In the genomic region with DNA sequence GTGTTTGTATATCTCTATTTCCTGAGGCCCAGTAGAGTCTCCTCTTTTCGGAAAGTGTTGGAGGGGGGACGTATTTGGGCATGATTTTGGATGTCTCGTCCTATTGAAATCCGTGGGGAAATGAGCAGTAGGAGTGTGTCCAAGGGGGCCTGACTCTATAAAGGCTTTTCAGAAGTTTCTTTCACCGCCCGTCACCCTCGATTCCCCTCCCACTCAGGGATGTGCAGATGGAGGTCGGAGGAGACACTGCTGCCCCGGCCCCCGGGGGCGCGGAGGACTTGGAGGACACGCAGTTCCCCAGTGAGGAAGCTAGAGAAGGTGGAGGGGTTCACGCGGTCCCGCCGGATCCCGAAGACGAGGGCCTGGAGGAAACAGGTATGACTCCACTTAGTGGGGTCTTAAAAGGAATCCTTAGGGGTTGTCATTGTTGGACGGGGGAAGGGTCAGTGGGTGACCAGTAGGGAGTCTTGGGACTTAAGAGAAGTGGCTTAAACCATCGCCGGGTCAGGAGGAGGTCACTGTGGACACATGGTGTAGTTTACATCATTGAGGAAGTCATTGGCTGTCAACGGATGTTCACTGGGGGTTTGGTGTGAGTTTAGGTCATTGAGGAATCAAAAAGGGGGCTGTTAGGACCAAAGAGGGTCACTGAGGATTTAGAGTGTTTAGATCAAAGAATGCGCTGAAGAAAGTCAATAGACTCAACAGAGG, we compare ENCODE assay signal across 8 cellular contexts. TPM values are rescaled to one million over a fixed set of nuclear protein-coding genes. Genes with fewer than 3 reads are reported as not detected.
DNase-seq lines count a peak whose midpoint lies in the region; ATAC-seq and TF ChIP-seq lines count a peak whose summit lies in the region.

No MANE protein-coding gene starts in this region.

- WGBS in liver = 5% methylated on average over 24 of the region's 24 CpGs

- H3K4me1 Mint-ChIP-seq in MCF 10A (ENCODE audit: insufficient read depth, unreplicated experiment) = peaks cover 26% of the 10 kb centered on the region
- H3K4me1 Mint-ChIP-seq in stimulated activated naive CD8-positive, alpha-beta T cell treated with anti-CD3 and anti-CD28 coated beads, Interleukin-15, Interleukin-2, amounts not matched to agents 100 ng/mL and 50 ng/mL, for 24 hours (ENCODE audit: low read depth) = peaks cover 39% of the 10 kb centered on the region

- H3K4me1 ChIP-seq in liver (ENCODE audit: control insufficient read depth in 4 of 4, insufficient read depth in 4 of 4, low read length in 3 of 4) = peaks cover 0 to 9% (median 5%) of the 10 kb centered on the region in 4 donors

- peak overlapping the region; percentile 98 for H3K27ac Mint-ChIP-seq in MCF 10A (ENCODE audit: low read depth, unreplicated experiment)
- H3K27ac Mint-ChIP-seq in stimulated activated naive CD8-positive, alpha-beta T cell treated with anti-CD3 and anti-CD28 coated beads, Interleukin-15, Interleukin-2, amounts not matched to agents 100 ng/mL and 50 ng/mL, for 24 hours = peak overlapping the region; percentile 99

- H3K27ac ChIP-seq in liver (ENCODE audit: low read depth in 1 of 2, low read length in 2 of 2) = peak overlapping the region; percentile 96 to 98

- TF ChIP-seq CTCF in MCF 10A (IDR thresholded peaks at IDR 0.05; ENCODE audit: unreplicated experiment) (no peak), liver (IDR thresholded peaks at IDR 0.05; ENCODE audit: low read depth, low read length, missing input control) (no peak)

- intact Hi-C loops in MCF 10A (cut with micrococcal nuclease) = no loop called here

- H3K4me3 Mint-ChIP-seq in MCF 10A (ENCODE audit: unreplicated experiment) = peak overlapping the region; percentile 93
- peak overlapping the region; percentile 96 for H3K4me3 Mint-ChIP-seq in stimulated activated naive CD8-positive, alpha-beta T cell treated with anti-CD3 and anti-CD28 coated beads, Interleukin-15, Interleukin-2, amounts not matched to agents 100 ng/mL and 50 ng/mL, for 24 hours

- H3K9me3 ChIP-seq in liver (ENCODE audit: control insufficient read depth in 4 of 4, low read length in 3 of 4) = no peaks in the 10 kb centered on the region

- peak overlapping the region; percentile 84 to 93 (median 92) for H3K4me3 ChIP-seq in liver (ENCODE audit: low read depth in 1 of 3, low read length in 3 of 3)

- TSS peak; percentile 92 for BruUV-seq in MCF 10A (replicated peaks; lab: Mats Ljungman, UMichigan)

- no peaks in the 10 kb centered on the region for H3K27me3 Mint-ChIP-seq in MCF 10A (ENCODE audit: insufficient read depth, unreplicated experiment)
- H3K27me3 Mint-ChIP-seq in stimulated activated naive CD8-positive, alpha-beta T cell treated with anti-CD3 and anti-CD28 coated beads, Interleukin-15, Interleukin-2, amounts not matched to agents 100 ng/mL and 50 ng/mL, for 24 hours = no peaks in the 10 kb centered on the region

- peaks cover 12 to 30% (median 18%) of the 10 kb centered on the region in 4 donors for H3K36me3 ChIP-seq in liver (ENCODE audit: control insufficient read depth in 4 of 4, insufficient read depth in 3 of 4, low read depth in 1 of 4, low read length in 3 of 4)

- peak overlapping the region; percentile 69 to 78 for H3K9ac ChIP-seq in liver (ENCODE audit: low read depth in 1 of 2, low read length in 2 of 2)

- peaks cover 21% of the 10 kb centered on the region for H3K36me3 Mint-ChIP-seq in MCF 10A (ENCODE audit: insufficient read depth, unreplicated experiment)
- peaks cover 39% of the 10 kb centered on the region for H3K36me3 Mint-ChIP-seq in stimulated activated naive CD8-positive, alpha-beta T cell treated with anti-CD3 and anti-CD28 coated beads, Interleukin-15, Interleukin-2, amounts not matched to agents 100 ng/mL and 50 ng/mL, for 24 hours (ENCODE audit: low read depth)

- H3K27me3 ChIP-seq in liver (ENCODE audit: control insufficient read depth in 4 of 4, insufficient read depth in 4 of 4, low read length in 3 of 4) = no peaks in the 10 kb centered on the region

- POLR2A ChIA-PET in MCF 10A (lab: Yijun Ruan, JAX) = interaction anchor here (0.6 to 1.7 kb wide), 11 partner anchors 9 to 1925 kb away, joined by 3 to 23 read pairs (median 4); no protein-coding TSS in a partner anchor

- CTCF ChIA-PET in MCF 10A (lab: Yijun Ruan, JAX) = interaction anchor here (0.6 kb wide), 2 partner anchors 934 to 1371 kb away, joined by 3 to 4 read pairs; no protein-coding TSS in a partner anchor

- ATAC-seq in GM19395 (IDR thresholded peaks at IDR 0.05; ENCODE audit: unreplicated experiment) (peak; percentile 1), GM19452 (IDR thresholded peaks at IDR 0.05; ENCODE audit: unreplicated experiment) (no peak)

- peak; percentile 27 for DNase-seq in Ammon's horn (ENCODE audit: low spot score)
- DNase-seq in RPMI7951 (ENCODE audit: low read depth) = peak; percentile 19
- no peak for DNase-seq in MCF 10A (ENCODE audit: unreplicated experiment)
- no peak for DNase-seq in hippocampal formation (lab: John Stamatoyannopoulos, UW)

- H3K9me3 Mint-ChIP-seq in MCF 10A (ENCODE audit: unreplicated experiment) = no peaks in the 10 kb centered on the region
- H3K9me3 Mint-ChIP-seq in stimulated activated naive CD8-positive, alpha-beta T cell treated with anti-CD3 and anti-CD28 coated beads, Interleukin-15, Interleukin-2, amounts not matched to agents 100 ng/mL and 50 ng/mL, for 24 hours = no peaks in the 10 kb centered on the region

- no peak for TF ChIP-seq RAD21 in liver (IDR thresholded peaks at IDR 0.05)

TF ChIP-seq in liver, 16 proteins besides CTCF, POLR2A, EP300 and RAD21:
- TF ChIP-seq FOXA1 (IDR thresholded peaks at IDR 0.05) = no peak
- no peak for TF ChIP-seq FOXA2 (IDR thresholded peaks at IDR 0.05)
- TF ChIP-seq GABPA (IDR thresholded peaks at IDR 0.05 in 1 of 2, conservative IDR thresholded peaks at IDR 0.05 in 1 of 2) = peak in 1 of 2 donors; percentile 1
- TF ChIP-seq, protein P1, sequence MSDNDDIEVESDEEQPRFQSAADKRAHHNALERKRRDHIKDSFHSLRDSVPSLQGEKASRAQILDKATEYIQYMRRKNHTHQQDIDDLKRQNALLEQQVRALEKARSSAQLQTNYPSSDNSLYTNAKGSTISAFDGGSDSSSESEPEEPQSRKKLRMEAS (IDR thresholded peaks at IDR 0.05) = no peak
- no peak for TF ChIP-seq YY1 (IDR thresholded peaks at IDR 0.05)
- TF ChIP-seq, protein P2, sequence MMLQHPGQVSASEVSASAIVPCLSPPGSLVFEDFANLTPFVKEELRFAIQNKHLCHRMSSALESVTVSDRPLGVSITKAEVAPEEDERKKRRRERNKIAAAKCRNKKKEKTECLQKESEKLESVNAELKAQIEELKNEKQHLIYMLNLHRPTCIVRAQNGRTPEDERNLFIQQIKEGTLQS (IDR thresholded peaks at IDR 0.05) = no peak
- no peak for TF ChIP-seq TAF1 (conservative IDR thresholded peaks at IDR 0.05)
- no peak for TF ChIP-seq RXRA (IDR thresholded peaks at IDR 0.05)

RNA-seq across cellular contexts. Expression of a gene that starts 0.4 kb away (rescaled TPM):
- 7.4 and 12.0 TPM in 2 replicates for total RNA-seq in RPMI7951 (2014; rRNA removed; shearing (Covaris generic))
- total RNA-seq in MCF 10A (2022) (70.5 and 71.1 TPM in 2 replicates), liver (10 to 100 TPM in 1 of 2 donors, 1 to 10 TPM in 1; 7.1 to 14.1 TPM)
- polyA plus RNA-seq in liver = 10 to 100 TPM; 10.7 to 23.5 TPM

RNA-seq across cellular contexts. Expression of a gene that starts 7.8 kb away (rescaled TPM):
- not detected in 2 replicates for total RNA-seq in RPMI7951 (2014; rRNA removed; shearing (Covaris generic))
- total RNA-seq in MCF 10A (2022) (9.0 and 12.2 TPM in 2 replicates), liver (not detected)
- polyA plus RNA-seq in liver = under 1 TPM; 0.51 to 0.69 TPM

Comparison
In these comparisons a context has a peak if more than half of its experiments do, and no peak if none do; other contexts are left out.
1. DNase-seq: peak in Ammon's horn (single experiment) and RPMI7951 (single experiment); none in MCF 10A (single experiment) and hippocampal formation (0 of 2).